11 cellular contexts compared by ENCODE assay signal in genomic region chr4:188532751-188533150, GRCh38.
"Had no signal": no experiment of that assay in that cellular context is flagged by ENCODE, and none has a peak within 500 bp of the region (broad histone marks: within the 10 kb centered on the region; RNA-seq: fewer than 3 reads in every experiment).

No MANE protein-coding gene starts in this region.

- H3K36me3 ChIP-seq: HAP-1 had no signal

- H3K4me1 Mint-ChIP-seq: GM23338 had no signal

- H3K27ac Mint-ChIP-seq: GM23338, HFFc6 had no signal

- H2AFZ ChIP-seq: GM23248, GM23338 had no signal

- H3K9me3 Mint-ChIP-seq: GM23338, H9 had no signal

- H3K4me2 ChIP-seq: GM23338 had no signal

- H3K27ac ChIP-seq: GM23248 had no signal

- FAIRE-seq: H1, H54 had no signal

- H3K4me3 ChIP-seq: GM23248, GM23338, HAP-1 had no signal

- H3K9ac ChIP-seq: GM23248 had no signal

- H3K4me3 Mint-ChIP-seq: GM23338, H9, HFFc6 had no signal

- H3K9me3 ChIP-seq: HAP-1 had no signal

- H3K4me1 ChIP-seq: HAP-1 had no signal

- ATAC-seq: GM23338, HCT116 had no signal

- DNase-seq: GM23248, GOT3, H7, H9, HCEC 1CT, HFFc6 had no signal
